ENCODE assay signal across 16 cellular contexts in genomic region chr12:89448526-89448925, GRCh38.
DNase-seq lines count a peak whose midpoint lies in the region; ATAC-seq and TF ChIP-seq lines count a peak whose summit lies in the region.
"Had no signal": no experiment of that assay in that cellular context is flagged by ENCODE, and none has a peak within 500 bp of the region (broad histone marks: within the 10 kb centered on the region; RNA-seq: fewer than 3 reads in every experiment).

No MANE protein-coding gene starts in this region.

- ATAC-seq in PC-3 = no peak
- ATAC-seq: T-cell had no signal

- TF ChIP-seq CTCF in PC-3 (conservative IDR thresholded peaks at IDR 0.05; ENCODE audit: low read depth, low read length) = no peak
- TF ChIP-seq CTCF in epithelial cell of esophagus (IDR thresholded peaks at IDR 0.05; ENCODE audit: insufficient read depth, low read depth, low read length, missing control alignments) = no peak
- no peak for TF ChIP-seq CTCF in osteoblast (IDR thresholded peaks at IDR 0.05; ENCODE audit: extremely low read depth, low read depth, low read length)

- DNase-seq in NCI-H2171 treated with DMSO at 0.1 percent for 48 hours (lab: John Stamatoyannopoulos, UW) (peak; percentile 58), NCI-H2171 (lab: John Stamatoyannopoulos, UW) (no peak), PC-3 (no peak), epithelial cell of esophagus (ENCODE audit: low read depth) (peak; percentile 52), osteoblast (ENCODE audit: insufficient read length, low spot score, missing footprints) (no peak), hippocampal formation (lab: John Stamatoyannopoulos, UW) (no peak), NCI-H2029 treated with DMSO at 0.1 percent for 48 hours (lab: John Stamatoyannopoulos, UW) (no peak)
- DNase-seq in activated CD4-positive, alpha-beta T cell treated with anti-CD3 and anti-CD28 coated beads for 48 hours = no peak
- DNase-seq: DMS79, GOT3, MV-4-11, NCI-H1417 treated with DMSO at 0.1 percent for 48 hours, NCI-H2107, PC-9, T-cell had no signal

- H3F3A ChIP-seq in PC-3 (ENCODE audit: low read length, unreplicated experiment) = no peaks in the 10 kb centered on the region

- H3K9me2 ChIP-seq in PC-3 (replicated peaks; ENCODE audit: low read length) = no peaks in the 10 kb centered on the region

- H3K9ac ChIP-seq in PC-3 (ENCODE audit: low read length) = no peak overlapping the region

- no peak overlapping the region for H2AFZ ChIP-seq in PC-3 (ENCODE audit: low read length)
- H2AFZ ChIP-seq in osteoblast (ENCODE audit: low read length) = no peak overlapping the region
- H2AFZ ChIP-seq: PC-9 had no signal

- TSS peak; percentile 47 for BruUV-seq in PC-3 (replicated peaks; lab: Mats Ljungman, UMichigan)

- POLR2A ChIA-PET in PC-3 (lab: Charles Lee; ENCODE audit: unreplicated experiment) = no interaction called here

- CTCF ChIA-PET in PC-3 (lab: Charles Lee) = no interaction called here

- H3K27ac ChIP-seq in PC-3 (ENCODE audit: low read length) = no peak overlapping the region
- H3K27ac ChIP-seq in osteoblast (ENCODE audit: low read depth, low read length) = peak overlapping the region; percentile 32
- H3K27ac ChIP-seq: C4-2B, PC-9 had no signal

- H4K20me1 ChIP-seq in PC-3 (ENCODE audit: low read length) (no peaks in the 10 kb centered on the region), osteoblast (ENCODE audit: insufficient read depth, low read length) (no peaks in the 10 kb centered on the region)

- intact Hi-C loops in PC-3 (cut with micrococcal nuclease) = no loop called here

- no peaks in the 10 kb centered on the region for H3K79me2 ChIP-seq in PC-3 (ENCODE audit: low read length)
- H3K79me2 ChIP-seq in osteoblast (ENCODE audit: insufficient read depth, low read length) = no peaks in the 10 kb centered on the region

- H3K4me2 ChIP-seq in PC-3 (ENCODE audit: low read length) (no peak overlapping the region), osteoblast (ENCODE audit: insufficient read depth, low read length) (no peak overlapping the region)
- H3K4me2 ChIP-seq: PC-9 had no signal

- no peaks in the 10 kb centered on the region for H3K9me3 ChIP-seq in PC-3 (ENCODE audit: low read length)
- no peaks in the 10 kb centered on the region for H3K9me3 ChIP-seq in osteoblast (ENCODE audit: low read depth, low read length)

- H3K4me3 ChIP-seq in PC-3 (ENCODE audit: low read length) = no peak overlapping the region
- no peak overlapping the region for H3K4me3 ChIP-seq in epithelial cell of esophagus (ENCODE audit: low read length)
- no peak overlapping the region for H3K4me3 ChIP-seq in osteoblast (ENCODE audit: insufficient read depth, low read length)
- H3K4me3 ChIP-seq: PC-9 had no signal

- H3K4me1 ChIP-seq in PC-3 (ENCODE audit: insufficient read depth, low read length) = peaks cover 13% of the 10 kb centered on the region
- H3K4me1 ChIP-seq in osteoblast (ENCODE audit: insufficient read depth, low read length) = peaks cover 34% of the 10 kb centered on the region

- H3K36me3 ChIP-seq in PC-3 (ENCODE audit: low read depth, low read length) (no peaks in the 10 kb centered on the region), osteoblast (ENCODE audit: insufficient read depth, low read length) (no peaks in the 10 kb centered on the region)

- H3K27me3 ChIP-seq in PC-3 (ENCODE audit: low read length) = no peaks in the 10 kb centered on the region
- H3K27me3 ChIP-seq in osteoblast (ENCODE audit: insufficient read depth, low read length) = no peaks in the 10 kb centered on the region

Comparison
In these comparisons a context has a peak if more than half of its experiments do, and no peak if none do; other contexts are left out.
1. DNase-seq: peak in NCI-H2171 treated with DMSO at 0.1 percent for 48 hours (single experiment) and epithelial cell of esophagus (single experiment); none in NCI-H2171 (single experiment), PC-3 (single experiment), osteoblast (single experiment), activated CD4-positive, alpha-beta T cell treated with anti-CD3 and anti-CD28 coated beads for 48 hours (single experiment), hippocampal formation (0 of 2) and NCI-H2029 treated with DMSO at 0.1 percent for 48 hours (single experiment).